16 cellular contexts compared by ENCODE assay signal in the genomic region with DNA sequence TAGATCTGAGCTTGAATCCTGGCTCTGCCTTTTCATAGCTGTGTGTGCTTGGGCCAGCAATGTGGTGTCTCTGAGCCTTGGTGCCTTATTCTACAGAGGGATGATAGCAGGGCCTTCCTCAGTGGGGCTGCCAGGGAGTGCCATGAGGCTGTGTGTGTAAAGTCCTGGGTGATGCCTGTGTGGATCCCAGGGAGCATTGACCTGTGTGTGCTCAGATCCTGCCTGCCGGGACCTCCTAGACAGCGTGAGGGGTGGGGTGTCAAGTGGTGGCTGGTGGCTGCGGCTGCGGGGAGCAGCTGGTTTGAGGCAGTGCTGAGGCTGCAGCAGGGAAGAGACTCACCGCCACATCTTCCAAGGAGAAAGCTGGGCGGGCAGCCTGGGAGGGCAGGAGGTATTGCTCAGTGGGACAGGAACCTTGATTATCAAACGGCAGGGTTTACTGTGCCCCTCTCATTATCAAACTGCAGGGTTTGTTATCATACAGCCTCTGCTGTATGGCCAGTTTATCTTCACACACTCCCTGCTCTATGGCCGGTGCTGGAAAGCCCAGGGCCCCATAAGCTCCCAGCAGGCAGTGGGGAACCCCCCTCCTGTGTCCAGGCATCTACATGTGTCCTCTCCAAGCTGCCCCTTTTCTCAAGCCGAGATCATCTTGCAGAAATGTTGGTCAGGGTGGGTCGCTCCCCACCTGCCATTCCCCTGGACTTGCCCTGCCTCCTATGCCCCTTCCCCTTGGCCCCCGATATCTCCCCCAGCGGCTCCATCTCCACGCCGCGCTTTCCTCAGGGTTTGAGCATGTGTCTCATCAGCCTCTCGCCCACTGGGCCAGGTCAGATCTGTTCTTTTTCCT. TPM values are rescaled to one million over a fixed set of nuclear protein-coding genes. Genes with fewer than 3 reads are reported as not detected.
A peak's percentile ranks its signal among the peaks of the same experiment; 100 is the strongest.
DNase-seq lines count a peak whose midpoint lies in the region; ATAC-seq, FAIRE-seq and TF ChIP-seq lines count a peak whose summit lies in the region.
"Had no signal": no experiment of that assay in that cellular context is flagged by ENCODE, and none has a peak within 500 bp of the region (broad histone marks: within the 10 kb centered on the region; RNA-seq: fewer than 3 reads in every experiment).

No MANE protein-coding gene starts in this region.

- intact Hi-C loops in activated CD4-positive, alpha-beta T cell treated with anti-CD3 and anti-CD28 coated beads for 36 hours (cut with DNase I, micrococcal nuclease) = no loop called here
- intact Hi-C loops in GM12878 (cut with micrococcal nuclease; ENCODE audit: unreplicated experiment) = no loop called here

- no peak for TF ChIP-seq POLR2A in GM12878 (IDR thresholded peaks at IDR 0.05; ENCODE audit: low read depth, low read length)

- SMC1A ChIA-PET in GM12878 (lab: Charles Lee; ENCODE audit: uncharacterized antibody, unreplicated experiment) = interaction anchor here (1.2 to 6.7 kb wide), 2 partner anchors 18 to 23 kb away, joined by 4 to 73 read pairs; no protein-coding TSS in a partner anchor

- RAD21 ChIA-PET in GM12878 (lab: Charles Lee; ENCODE audit: unreplicated experiment) = interaction anchor here (1.3 to 2.2 kb wide), 3 partner anchors 11 to 18 kb away, joined by 3 to 6 read pairs (median 5); no protein-coding TSS in a partner anchor

- POLR2A ChIA-PET in activated CD4-positive, alpha-beta T cell treated with anti-CD3 and anti-CD28 coated beads for 36 hours (lab: Charles Lee) = interaction anchor here (1.0 kb wide), 1 partner anchor 10 kb away, joined by 3 read pairs; no protein-coding TSS in a partner anchor
- POLR2A ChIA-PET in HEK293 (lab: Yijun Ruan, JAX) = no interaction called here
- POLR2A ChIA-PET in GM12878 (lab: Charles Lee) = no interaction called here

- FAIRE-seq in GM12878 (lab: Jason Lieb, UNC) = no peak
- FAIRE-seq: A204.1, RCC 7860 had no signal

- CTCF ChIA-PET in activated CD4-positive, alpha-beta T cell treated with anti-CD3 and anti-CD28 coated beads for 36 hours (lab: Charles Lee) = interaction anchor here (0.6 to 1.0 kb wide), 2 partner anchors 15 to 48 kb away, joined by 3 read pairs; no protein-coding TSS in a partner anchor
- CTCF ChIA-PET in HEK293 (lab: Yijun Ruan, JAX) = no interaction called here
- CTCF ChIA-PET in GM12878 (lab: Yijun Ruan, JAX) = interaction anchor here (1.1 to 4.4 kb wide), 6 partner anchors 12 to 543 kb away, joined by 3 to 44 read pairs (median 6); no protein-coding TSS in a partner anchor

- no TSS peak for BruUV-seq in GM12878 (replicated peaks; lab: Mats Ljungman, UMichigan)

- H3K27ac Mint-ChIP-seq in activated CD4-positive, alpha-beta T cell treated with anti-CD3 and anti-CD28 coated beads for 36 hours = peak overlapping the region; percentile 59

- peaks cover 10% of the 10 kb centered on the region for H3K36me3 Mint-ChIP-seq in activated CD4-positive, alpha-beta T cell treated with anti-CD3 and anti-CD28 coated beads for 36 hours (ENCODE audit: low read depth)

- peaks cover 2% of the 10 kb centered on the region for H3K9me3 Mint-ChIP-seq in activated CD4-positive, alpha-beta T cell treated with anti-CD3 and anti-CD28 coated beads for 36 hours (ENCODE audit: low read depth)

- H3K4me3 ChIP-seq in HEK293 (ENCODE audit: low read depth, low read length) (no peak overlapping the region), GM12878 (no peak overlapping the region), osteoblast (ENCODE audit: insufficient read depth, low read length) (no peak overlapping the region)
- H3K4me3 ChIP-seq: colonic mucosa, suprapubic skin had no signal

- 78% methylated on average over 14 of the region's 16 CpGs for WGBS in GM12878 (ENCODE audit: insufficient coverage, insufficient replicate concordance, low lambda C conversion rate, missing lambda C conversion rate)

- H3K79me2 ChIP-seq in GM12878 (ENCODE audit: control insufficient read depth, insufficient read depth, low read length) = peaks cover 19% of the 10 kb centered on the region
- peaks cover 39% of the 10 kb centered on the region for H3K79me2 ChIP-seq in osteoblast (ENCODE audit: insufficient read depth, low read length)

- TF ChIP-seq EP300 in GM12878 (IDR thresholded peaks at IDR 0.05; ENCODE audit: borderline replicate concordance in 1 of 2, control insufficient read depth in 1 of 2, low read depth in 2 of 2, low read length in 2 of 2) = no peak

- no peak overlapping the region for H3K4me3 Mint-ChIP-seq in activated CD4-positive, alpha-beta T cell treated with anti-CD3 and anti-CD28 coated beads for 36 hours

- H3K9me3 ChIP-seq in HEK293 (ENCODE audit: control insufficient read depth, insufficient read depth, low read depth, low read length) = no peaks in the 10 kb centered on the region
- H3K9me3 ChIP-seq in GM12878 (replicated peaks; ENCODE audit: control insufficient read depth, insufficient read depth, low read length) = no peaks in the 10 kb centered on the region; the same call in 2 of the 3 replicates
- no peaks in the 10 kb centered on the region for H3K9me3 ChIP-seq in osteoblast (ENCODE audit: low read depth, low read length)
- H3K9me3 ChIP-seq: colonic mucosa, suprapubic skin had no signal

- ATAC-seq in activated CD4-positive, alpha-beta T cell treated with anti-CD3 and anti-CD28 coated beads for 36 hours = no peak
- ATAC-seq in GM12878 = no peak

- H3K9ac ChIP-seq in GM12878 (ENCODE audit: control insufficient read depth, insufficient read depth, low read length) = peak overlapping the region; percentile 16; the same call in 1 of the 2 replicates

- H3K4me2 ChIP-seq in GM12878 (ENCODE audit: control insufficient read depth, insufficient read depth) (peak overlapping the region; percentile 43), osteoblast (ENCODE audit: insufficient read depth, low read length) (no peak overlapping the region)

- in situ Hi-C loops in GM12878 (cut with MboI) = no loop called here

- H4K20me1 ChIP-seq in GM12878 (ENCODE audit: control insufficient read depth, insufficient read depth) (no peaks in the 10 kb centered on the region), osteoblast (ENCODE audit: insufficient read depth, low read length) (no peaks in the 10 kb centered on the region)

- no peak for TF ChIP-seq RAD21 in GM12878 (IDR thresholded peaks at IDR 0.05; ENCODE audit: insufficient read depth, low read depth, low read length)

- no peaks in the 10 kb centered on the region; a peak in 1 of 4 replicates for H3K27me3 ChIP-seq in GM12878 (replicated peaks in 1 of 2; ENCODE audit: control insufficient read depth in 2 of 2, insufficient read depth in 2 of 2, low read length in 1 of 2)
- no peaks in the 10 kb centered on the region for H3K27me3 ChIP-seq in osteoblast (ENCODE audit: insufficient read depth, low read length)
- H3K27me3 ChIP-seq: colonic mucosa, suprapubic skin had no signal

- no peak for DNase-seq in activated CD4-positive, alpha-beta T cell treated with anti-CD3 and anti-CD28 coated beads for 36 hours
- no peak for DNase-seq in activated CD4-positive, alpha-beta T cell treated with anti-CD3 and anti-CD28 coated beads for 1 hour
- no peak for DNase-seq in GM12878 (ENCODE audit: low read depth, low spot score)
- peak; percentile 36 for DNase-seq in osteoblast (ENCODE audit: insufficient read length, low spot score, missing footprints)
- no peak for DNase-seq in NCI-H748 (lab: John Stamatoyannopoulos, UW; ENCODE audit: unreplicated experiment)
- DNase-seq in iPS-NIHi11 (ENCODE audit: low spot score) = no peak
- DNase-seq in effector CD4-positive, alpha-beta T cell = no peak
- DNase-seq: activated CD4-positive, alpha-beta T cell treated with anti-CD3 and anti-CD28 coated beads, Interleukin-2, amount 50 U/mL, for 1 hour; colonic mucosa; Karpas-422; NCI-H1436; NCI-H510A had no signal

- peaks cover 2% of the 10 kb centered on the region for H3K27me3 Mint-ChIP-seq in activated CD4-positive, alpha-beta T cell treated with anti-CD3 and anti-CD28 coated beads for 36 hours

- H3K36me3 ChIP-seq in HEK293 (ENCODE audit: control insufficient read depth in 2 of 2, insufficient read depth in 1 of 2, low read length in 2 of 2) = no peaks in the 10 kb centered on the region
- H3K36me3 ChIP-seq in GM12878 (ENCODE audit: control insufficient read depth in 2 of 2, insufficient read depth in 2 of 2, low read length in 1 of 2) = no peaks in the 10 kb centered on the region
- no peaks in the 10 kb centered on the region for H3K36me3 ChIP-seq in osteoblast (ENCODE audit: insufficient read depth, low read length)
- H3K36me3 ChIP-seq: colonic mucosa, suprapubic skin had no signal

- no peak overlapping the region for H3K27ac ChIP-seq in HEK293 (ENCODE audit: extremely low read depth, low read depth, low read length)
- peak overlapping the region; percentile 87; the same call in 1 of the 2 replicates for H3K27ac ChIP-seq in GM12878 (ENCODE audit: control insufficient read depth, insufficient read depth)
- H3K27ac ChIP-seq in osteoblast (ENCODE audit: low read depth, low read length) = no peak overlapping the region
- H3K27ac ChIP-seq: colonic mucosa, suprapubic skin had no signal

- peak overlapping the region; percentile 62; the same call in 1 of the 2 replicates for H2AFZ ChIP-seq in GM12878 (ENCODE audit: control insufficient read depth, low read depth, low read length)
- no peak overlapping the region for H2AFZ ChIP-seq in osteoblast (ENCODE audit: low read length)

- no peak for TF ChIP-seq CTCF in HEK293 (tag by site-specific recombination; IDR thresholded peaks at IDR 0.05)
- TF ChIP-seq CTCF in GM12878 (IDR thresholded peaks at IDR 0.05 in 2 of 3, conservative IDR thresholded peaks at IDR 0.05 in 1 of 3; ENCODE audit: control insufficient read depth in 2 of 3, extremely low read depth in 1 of 3, insufficient read depth in 1 of 3, low read depth in 3 of 3, low read length in 3 of 3) = no peak
- no peak for TF ChIP-seq CTCF in osteoblast (IDR thresholded peaks at IDR 0.05; ENCODE audit: extremely low read depth, low read depth, low read length)

- peaks cover 14% of the 10 kb centered on the region for H3K4me1 ChIP-seq in HEK293 (ENCODE audit: control insufficient read depth, insufficient read depth, low read length)
- H3K4me1 ChIP-seq in GM12878 (ENCODE audit: control insufficient read depth, insufficient read depth, low read length) = peaks cover 34% of the 10 kb centered on the region
- H3K4me1 ChIP-seq in osteoblast (ENCODE audit: insufficient read depth, low read length) = peaks cover 41% of the 10 kb centered on the region

- peaks cover 41% of the 10 kb centered on the region for H3K4me1 Mint-ChIP-seq in activated CD4-positive, alpha-beta T cell treated with anti-CD3 and anti-CD28 coated beads for 36 hours

RNA-seq across cellular contexts. Expression of gene ADCY7, which starts 3.1 kb away (rescaled TPM):
- 10 to 100 TPM; 51.8 to 85.3 TPM for total RNA-seq in activated CD4-positive, alpha-beta T cell treated with anti-CD3 and anti-CD28 coated beads for 36 hours
- total RNA-seq in GM12878 (2013; cell fraction: nucleolus; rRNA removed) = 244 and 253 TPM in 2 replicates
- total RNA-seq in GM12878 (2014; rRNA removed) (44.2 and 47.1 TPM in 2 replicates), GM12878 (2014; rRNA removed; fragmentation: Illumina TruSeq; extraction: Trizol) (16.0 and 17.2 TPM in 2 replicates), GM12878 (2021) (71.2 and 87.9 TPM in 2 replicates), osteoblast (49.5 and 51.0 TPM in 2 replicates)
- polyA plus RNA-seq in GM12878 (2011; ENCODE audit: low read depth) = 8.7 TPM
- polyA plus RNA-seq in GM12878 (2011; rRNA removed) (16.9 and 18.7 TPM in 2 replicates), GM12878 (2014; fragmentation: Illumina TruSeq; extraction: Trizol) (16.8 and 19.6 TPM in 2 replicates), GM12878 (2014; fragmentation: Nextera tagmentation; extraction: Ambion mirVana) (1 to 10 TPM; 1.2 to 1.3 TPM), GM12878 (2014; rRNA removed) (45.5 and 52.1 TPM in 2 replicates), GM12878 (2016; fragmentation: Nextera tagmentation; extraction: Ambion mirVana) (10 to 100 TPM; 29.2 to 32.7 TPM)
- polyA plus RNA-seq in GM12878 (2011; cell fraction: cytosol; rRNA removed) = 21.3 and 33.9 TPM in 2 replicates
- 169 and 171 TPM in 2 replicates for polyA plus RNA-seq in GM12878 (2011; cell fraction: nucleus; rRNA removed)
- 19.4 and 25.6 TPM in 2 replicates for polyA plus RNA-seq in GM12878 (2012)
- 54.8 and 75.2 TPM in 2 replicates for polyA minus RNA-seq in GM12878 (2011; rRNA and poly(A)+ RNA removed)
- 25.4 and 26.3 TPM in 2 replicates for polyA minus RNA-seq in GM12878 (2011; cell fraction: cytosol; rRNA and poly(A)+ RNA removed)
- polyA minus RNA-seq in GM12878 (2011; cell fraction: nucleus; rRNA and poly(A)+ RNA removed) = 83.2 and 107 TPM in 2 replicates
